ENCODE assay signal across 30 cellular contexts in genomic region chr11:20584093-20584774, GRCh38. TPM values are rescaled to one million over a fixed set of nuclear protein-coding genes. Genes with fewer than 3 reads are reported as not detected.
DNase-seq lines count a peak whose midpoint lies in the region; ATAC-seq, FAIRE-seq and TF ChIP-seq lines count a peak whose summit lies in the region.
"Had no signal": no experiment of that assay in that cellular context is flagged by ENCODE, and none has a peak within 500 bp of the region (broad histone marks: within the 10 kb centered on the region; RNA-seq: fewer than 3 reads in every experiment).

No MANE protein-coding gene starts in this region.

- no peak overlapping the region for H4K91ac ChIP-seq in trophoblast cell (ENCODE audit: low read depth, low read length)

- H2AK5ac ChIP-seq in trophoblast cell (ENCODE audit: low read length): no peak overlapping the region

- no peaks in the 10 kb centered on the region for H3K79me1 ChIP-seq in trophoblast cell (ENCODE audit: low read length)

- no peak overlapping the region for H3K14ac ChIP-seq in trophoblast cell (ENCODE audit: low read length)

- TF ChIP-seq CTCF in adrenal gland (IDR thresholded peaks at IDR 0.05): no peak

- H2AFZ ChIP-seq in trophoblast cell (ENCODE audit: insufficient read depth, low read length, poor library complexity): no peak overlapping the region

- no peak overlapping the region for H2BK120ac ChIP-seq in trophoblast cell (ENCODE audit: insufficient read depth, low read length, poor library complexity)

- FAIRE-seq in RCC 7860 (lab: Jason Lieb, UNC): no peak
- FAIRE-seq: A204.1, endometrium, small intestine had no signal

- 38 to 56% (median 43%) methylated on average over 4 of the region's 4 CpGs for WGBS in adrenal gland, 4 donors
- no CpG with 5 or more reads among the region's 4 CpGs for WGBS in trophoblast cell (ENCODE audit: extremely low coverage, insufficient coverage, insufficient read length)

- H3K27me3 ChIP-seq in adrenal gland: no peaks in the 10 kb centered on the region
- H3K27me3 ChIP-seq in trophoblast cell (ENCODE audit: insufficient read depth, low read length): no peaks in the 10 kb centered on the region
- H3K27me3 ChIP-seq: tibial artery had no signal

- H2BK12ac ChIP-seq in trophoblast cell (ENCODE audit: low read length): no peak overlapping the region

- no peak overlapping the region for H3K27ac ChIP-seq in adrenal gland
- no peak overlapping the region for H3K27ac ChIP-seq in trophoblast cell (ENCODE audit: low read depth, low read length)
- H3K27ac ChIP-seq: SK-N-MC, tibial artery had no signal

- no peaks in the 10 kb centered on the region for H3K79me2 ChIP-seq in trophoblast cell (ENCODE audit: control insufficient read depth, insufficient read depth, low read length, poor library complexity)

- H3K9me3 ChIP-seq in adrenal gland (replicated peaks in 1 of 3) (no peaks in the 10 kb centered on the region), trophoblast cell (ENCODE audit: insufficient read depth, low read depth, low read length) (no peaks in the 10 kb centered on the region)
- H3K9me3 ChIP-seq: tibial artery had no signal

- H3K4ac ChIP-seq in trophoblast cell (ENCODE audit: low read depth, low read length): no peak overlapping the region

- no peak overlapping the region for H2BK5ac ChIP-seq in trophoblast cell (ENCODE audit: low read depth, low read length, poor library complexity)

- H4K12ac ChIP-seq in trophoblast cell (ENCODE audit: low read depth, low read length): no peak overlapping the region

- H3K4me1 ChIP-seq in adrenal gland (replicated peaks in 1 of 2): no peaks in the 10 kb centered on the region
- no peaks in the 10 kb centered on the region for H3K4me1 ChIP-seq in trophoblast cell (ENCODE audit: control insufficient read depth in 1 of 2, insufficient read depth in 2 of 2, low read length in 2 of 2)
- H3K4me1 ChIP-seq: tibial artery had no signal

- intact Hi-C loops in adrenal gland (cut with DNase I): no loop called here

- no peak overlapping the region for H4K8ac ChIP-seq in trophoblast cell (ENCODE audit: low read depth, low read length)

- DNase-seq in NCI-H82 (lab: John Stamatoyannopoulos, UW): peak; percentile 18
- DNase-seq in NCI-H82 treated with DMSO at 0.1 percent for 48 hours (lab: John Stamatoyannopoulos, UW; ENCODE audit: unreplicated experiment): no peak
- peak; percentile 26 for DNase-seq in HT1080 (ENCODE audit: low read depth)
- peak; percentile 22 to 65 (median 50) for DNase-seq in adrenal gland
- DNase-seq in trophoblast cell: peak; percentile 69 to 76
- no peak for DNase-seq in RCC 7860 (ENCODE audit: low spot score)
- DNase-seq in cerebellum (ENCODE audit: low spot score): no peak
- DNase-seq: activated CD4-positive, alpha-beta T cell treated with anti-CD3 and anti-CD28 coated beads for 4 hours; activated gamma-delta T cell; activated naive CD8-positive, alpha-beta T cell treated with anti-CD3 and anti-CD28 coated beads, Interleukin-2, amount 10 ng/mL, durations not matched to agents 7 days and 5 days; activated T-cell treated with anti-CD3 and anti-CD28 coated beads, Interleukin-2, amount 50 U/mL, for 1 hour; dermis blood vessel endothelial cell; hypothalamus; immature natural killer cell; left ventricle myocardium superior; midbrain; natural killer cell; NCI-H2171 treated with DMSO at 0.1 percent for 48 hours; NCI-H526 treated with DMSO at 0.1 percent for 48 hours; occipital lobe; small intestine; stimulated activated CD8-positive, alpha-beta memory T cell treated with anti-CD3 and anti-CD28 coated beads, Interleukin-4, amount 100 ng/mL, for 48 hours; T-helper 17 cell; tibial artery had no signal

- H3K9ac ChIP-seq in trophoblast cell (ENCODE audit: low read length): no peak overlapping the region

- H3K4me3 ChIP-seq in adrenal gland (no peak overlapping the region), trophoblast cell (ENCODE audit: low read depth, low read length) (no peak overlapping the region)
- H3K4me3 ChIP-seq: SK-N-MC, tibial artery had no signal

- no peaks in the 10 kb centered on the region for H3K36me3 ChIP-seq in adrenal gland (replicated peaks in 1 of 2)
- no peaks in the 10 kb centered on the region for H3K36me3 ChIP-seq in trophoblast cell (ENCODE audit: control insufficient read depth in 1 of 2, insufficient read depth in 2 of 2, low read length in 2 of 2)
- H3K36me3 ChIP-seq: tibial artery had no signal

- H3K4me2 ChIP-seq in trophoblast cell (ENCODE audit: low read length): no peak overlapping the region

- no peak for TF ChIP-seq POLR2A in adrenal gland (IDR thresholded peaks at IDR 0.05)

- ATAC-seq in HG02610 (IDR thresholded peaks at IDR 0.05; ENCODE audit: unreplicated experiment): no peak
- ATAC-seq: left ventricle myocardium superior, natural killer cell, T-helper 17 cell had no signal

- no peak overlapping the region for H3K23ac ChIP-seq in trophoblast cell (ENCODE audit: low read length)

- no peak overlapping the region for H3K18ac ChIP-seq in trophoblast cell (ENCODE audit: low read length)

RNA-seq across cellular contexts. Expression of gene SLC6A5, which starts 15.2 kb away (rescaled TPM):
- total RNA-seq in HT1080 (2014; rRNA removed; shearing (Covaris generic)): not detected in 2 replicates
- not detected in 2 replicates for polyA plus RNA-seq in HT1080 (2015; cell fraction: cytosol; rRNA removed)
- polyA plus RNA-seq in HT1080 (2015; cell fraction: nucleus; rRNA removed): not detected in 2 replicates
- total RNA-seq in adrenal gland (under 1 TPM in 1 of 8 donors, not detected in 7; 0.25 TPM), cerebellum (10.9 TPM)
- under 1 TPM in 2 of 3 donors, not detected in 1; 0.03 to 0.40 TPM for polyA plus RNA-seq in adrenal gland
- not detected in 2 replicates for polyA plus RNA-seq in trophoblast cell (2013)
- total RNA-seq: activated CD8-positive, alpha-beta memory T cell treated with anti-CD3 and anti-CD28 coated beads for 36 hours; activated naive CD8-positive, alpha-beta T cell treated with anti-CD3 and anti-CD28 coated beads, Interleukin-2, amount 10 ng/mL, durations not matched to agents 7 days and 5 days; dermis blood vessel endothelial cell; left ventricle myocardium superior; natural killer cell; occipital lobe; pulmonary artery endothelial cell; T-helper 17 cell had no signal
- polyA plus RNA-seq: immature natural killer cell had no signal

Comparison
In these comparisons a context has a peak if more than half of its experiments do, and no peak if none do; other contexts are left out.
1. DNase-seq: peak in NCI-H82 (single experiment), HT1080 (single experiment), adrenal gland (7 of 7) and trophoblast cell (2 of 2); none in NCI-H82 treated with DMSO at 0.1 percent for 48 hours (single experiment), RCC 7860 (single experiment) and cerebellum (single experiment).